In genomic region chr6:166341915-166342292, GRCh38 we compare ENCODE assay signal across 8 cellular contexts. TPM values are rescaled to one million over a fixed set of nuclear protein-coding genes. Genes with fewer than 3 reads are reported as not detected.
DNase-seq lines count a peak whose midpoint lies in the region; ATAC-seq and TF ChIP-seq lines count a peak whose summit lies in the region.

No MANE protein-coding gene starts in this region.

- H3K36me3 Mint-ChIP-seq in T-helper 17 cell (ENCODE audit: low read depth): peaks cover 5% of the 10 kb centered on the region

- peaks cover 6% of the 10 kb centered on the region for H3K27me3 Mint-ChIP-seq in T-helper 17 cell

- peak overlapping the region; percentile 96 for H3K27ac Mint-ChIP-seq in T-helper 17 cell

- no peak for TF ChIP-seq CTCF in neutrophil (IDR thresholded peaks at IDR 0.05)

- peak overlapping the region; percentile 94 to 100 for H3K4me3 ChIP-seq in esophagus (ENCODE audit: low read depth in 1 of 2, low read length in 2 of 2)
- H3K4me3 ChIP-seq in neutrophil (ENCODE audit: low read depth in 1 of 2, low read length in 1 of 2): peak overlapping the region; percentile 80 to 86

- ATAC-seq in T-helper 17 cell (peak; percentile 44), HG02970 (IDR thresholded peaks at IDR 0.05; ENCODE audit: low FRiP score, unreplicated experiment) (no peak), HG03521 (IDR thresholded peaks at IDR 0.05; ENCODE audit: unreplicated experiment) (no peak)

- H3K27ac ChIP-seq in esophagus (ENCODE audit: low read depth in 2 of 2, low read length in 1 of 2) (peak overlapping the region; percentile 86 to 89), neutrophil (peak overlapping the region; percentile 96)

- H3K4me1 ChIP-seq in esophagus (ENCODE audit: control insufficient read depth in 2 of 2, insufficient read depth in 2 of 2, low read length in 1 of 2): peaks cover 4 to 12% of the 10 kb centered on the region in 2 donors
- H3K4me1 ChIP-seq in neutrophil (ENCODE audit: control insufficient read depth in 1 of 2, insufficient read depth in 1 of 2, low read depth in 1 of 2, low read length in 1 of 2): peaks cover 36 to 41% of the 10 kb centered on the region in 2 experiments

- H3K27me3 ChIP-seq in esophagus (ENCODE audit: control insufficient read depth in 1 of 2, insufficient read depth in 2 of 2, low read length in 2 of 2) (no peaks in the 10 kb centered on the region), neutrophil (no peaks in the 10 kb centered on the region)

- H3K4me3 Mint-ChIP-seq in T-helper 17 cell: peak overlapping the region; percentile 98

- peaks cover 17% of the 10 kb centered on the region for H3K4me1 Mint-ChIP-seq in T-helper 17 cell

- peaks cover 0 to 4% of the 10 kb centered on the region in 2 donors for H3K36me3 ChIP-seq in esophagus (ENCODE audit: control insufficient read depth in 2 of 2, insufficient read depth in 2 of 2, low read length in 1 of 2)
- peaks cover 20% of the 10 kb centered on the region for H3K36me3 ChIP-seq in neutrophil

- no peaks in the 10 kb centered on the region for H3K9me3 ChIP-seq in T-helper 17 cell (ENCODE audit: control insufficient read depth, low read length, poor library complexity, severe bottlenecking)
- no peaks in the 10 kb centered on the region for H3K9me3 ChIP-seq in esophagus (ENCODE audit: control insufficient read depth in 2 of 2, insufficient read depth in 1 of 2, low read depth in 1 of 2, low read length in 1 of 2)
- H3K9me3 ChIP-seq in neutrophil: no peaks in the 10 kb centered on the region

- DNase-seq in DMS 273 (lab: John Stamatoyannopoulos, UW; ENCODE audit: unreplicated experiment) (peak; percentile 68), DMS 273 treated with DMSO at 0.1 percent for 48 hours (lab: John Stamatoyannopoulos, UW) (no peak), T-helper 17 cell (no peak), GM19238 (ENCODE audit: insufficient read length, low spot score) (no peak)

- 1% methylated on average over 12 of the region's 12 CpGs for WGBS in esophagus, 2 donors

RNA-seq across cellular contexts. Expression of gene SFT2D1, which starts 0.4 kb away (rescaled TPM):
- 10 to 100 TPM; 10.9 to 12.3 TPM for total RNA-seq in T-helper 17 cell
- polyA plus RNA-seq in esophagus: 10 to 100 TPM; 37.3 to 42.4 TPM

RNA-seq across cellular contexts. Expression of gene PRR18, which starts 33.7 kb away (rescaled TPM):
- total RNA-seq in T-helper 17 cell: not detected
- not detected for polyA plus RNA-seq in esophagus

RNA-seq across cellular contexts. Expression of gene MPC1, which starts 40.8 kb away (rescaled TPM):
- total RNA-seq in T-helper 17 cell: 10 to 100 TPM; 21.6 to 22.1 TPM
- polyA plus RNA-seq in esophagus: 10 to 100 TPM; 53.0 to 65.5 TPM
